In the genomic region with DNA sequence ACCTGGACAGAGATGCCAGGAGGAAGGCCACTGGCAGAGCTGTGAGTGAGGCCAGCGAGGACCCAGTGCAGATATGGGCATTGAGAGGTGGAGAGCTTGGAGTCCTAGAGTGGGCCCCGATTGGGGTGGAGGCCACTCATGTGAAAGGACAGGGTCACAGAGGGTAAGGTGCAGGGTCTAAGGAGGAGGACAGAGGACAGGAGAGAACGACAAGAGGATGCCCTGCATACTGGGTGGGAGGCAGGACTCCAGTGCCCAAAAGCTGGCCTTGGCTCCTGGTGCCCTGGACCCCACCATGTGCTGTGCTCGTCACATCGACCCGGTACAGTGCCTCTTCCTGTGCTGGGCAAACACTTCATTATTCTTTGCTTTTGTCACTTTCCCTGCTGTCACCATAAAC, we compare ENCODE assay signal across 29 cellular contexts.
"Had no signal": no experiment of that assay in that cellular context is flagged by ENCODE, and none has a peak within 500 bp of the region (broad histone marks: within the 10 kb centered on the region; RNA-seq: fewer than 3 reads in every experiment).

No MANE protein-coding gene starts in this region.

- H3K4me1 ChIP-seq: left ventricle myocardium inferior, neural progenitor cell, pancreas, prostate gland, stomach, testis, thyroid gland, transverse colon, upper lobe of right lung had no signal

- H3K27ac ChIP-seq: hepatocyte, left ventricle myocardium inferior, neural progenitor cell, pancreas, prostate gland, skin epidermis, stomach, testis, thyroid gland, transverse colon, upper lobe of right lung had no signal

- H3K4me3 ChIP-seq: hepatocyte, left ventricle myocardium inferior, lung, neural progenitor cell, pancreas, prostate gland, skin epidermis, stomach, testis, thyroid gland, transverse colon, upper lobe of right lung had no signal

- H2AFZ ChIP-seq: hepatocyte, neural progenitor cell had no signal

- DNase-seq: islet precursor cell; left ventricle myocardium inferior; mesendoderm; naive B cell; natural killer cell; nephron progenitor cell; pancreas; posterior cingulate gyrus; retina; right cardiac atrium; stimulated activated CD4-positive, alpha-beta T cell treated with anti-CD3 and anti-CD28 coated beads, Interleukin-12 subunit alpha, Interleukin-12 subunit beta, amount 100 ng/mL, for 4 hours; stimulated activated CD4-positive, alpha-beta T cell treated with anti-CD3 and anti-CD28 coated beads, Interleukin-15, amount 100 ng/mL, for 24 hours; stimulated activated CD4-positive, alpha-beta T cell treated with anti-CD3 and anti-CD28 coated beads, Interleukin-2, amount 100 ng/mL, for 24 hours; stimulated activated CD4-positive, alpha-beta T cell treated with anti-CD3 and anti-CD28 coated beads, Interleukin-4, amount 100 ng/mL, for 1 hour; stimulated activated naive B cell treated with anti-CD40 and anti-IgM and Interleukin-4, amounts not matched to agents 10 μg/mL and 1 μg/mL and 100 μg/mL, for 72 hours; stimulated activated naive CD8-positive, alpha-beta T cell treated with anti-CD3 and anti-CD28 coated beads, Interleukin-15, Interleukin-2, amounts not matched to agents 100 U/mL and 50 U/mL, for 24 hours; stomach; testis; thyroid gland; transverse colon; upper lobe of right lung had no signal

- H3K36me3 ChIP-seq: left ventricle myocardium inferior, neural progenitor cell, pancreas, prostate gland, stomach, thyroid gland, transverse colon, upper lobe of right lung had no signal

- H3K4me3 Mint-ChIP-seq: mesothelial cell of epicardium; naive B cell; natural killer cell; nephron progenitor cell; neural progenitor cell; stimulated activated naive B cell treated with anti-CD40 and anti-IgM and Interleukin-4, amounts not matched to agents 10 μg/mL and 1 μg/mL and 100 μg/mL, for 72 hours had no signal

- H3K9me3 Mint-ChIP-seq: mesothelial cell of epicardium; natural killer cell; stimulated activated naive B cell treated with anti-CD40 and anti-IgM and Interleukin-4, amounts not matched to agents 10 μg/mL and 1 μg/mL and 100 μg/mL, for 72 hours had no signal

- H3K4me1 Mint-ChIP-seq: naive B cell; natural killer cell; nephron progenitor cell; stimulated activated naive B cell treated with anti-CD40 and anti-IgM and Interleukin-4, amounts not matched to agents 10 μg/mL and 1 μg/mL and 100 μg/mL, for 72 hours had no signal

- H3K27me3 ChIP-seq: hepatocyte, neural progenitor cell, pancreas, stomach, testis, thyroid gland, transverse colon, upper lobe of right lung had no signal

- H3K9ac ChIP-seq: neural progenitor cell had no signal

- ATAC-seq: natural killer cell; pancreas; right cardiac atrium; sciatic nerve; stimulated activated naive B cell treated with anti-CD40 and anti-IgM and Interleukin-4, amounts not matched to agents 10 μg/mL and 1 μg/mL and 100 μg/mL, for 72 hours; stimulated activated naive CD8-positive, alpha-beta T cell treated with anti-CD3 and anti-CD28 coated beads, Interleukin-15, Interleukin-2, amounts not matched to agents 100 U/mL and 50 U/mL, for 24 hours had no signal

- H3K9me3 ChIP-seq: left ventricle myocardium inferior, pancreas, prostate gland, stomach, testis, thyroid gland, transverse colon, upper lobe of right lung had no signal

- H3K27ac Mint-ChIP-seq: mesothelial cell of epicardium; natural killer cell; nephron progenitor cell; neural progenitor cell; stimulated activated naive B cell treated with anti-CD40 and anti-IgM and Interleukin-4, amounts not matched to agents 10 μg/mL and 1 μg/mL and 100 μg/mL, for 72 hours had no signal

- H3K4me2 ChIP-seq: hepatocyte, neural progenitor cell had no signal

- H3K79me2 ChIP-seq: hepatocyte had no signal

- H3K36me3 Mint-ChIP-seq: mesothelial cell of epicardium, naive B cell, natural killer cell, neural progenitor cell had no signal

- FAIRE-seq: pancreas, urothelium cell line had no signal
